30 cellular contexts compared by ENCODE assay signal in genomic region chr2:135790423-135790822, GRCh38. TPM values are rescaled to one million over a fixed set of nuclear protein-coding genes. Genes with fewer than 3 reads are reported as not detected.
A peak's percentile ranks its signal among the peaks of the same experiment; 100 is the strongest.
DNase-seq lines count a peak whose midpoint lies in the region; ATAC-seq, FAIRE-seq and TF ChIP-seq lines count a peak whose summit lies in the region.
"Had no signal": no experiment of that assay in that cellular context is flagged by ENCODE, and none has a peak within 500 bp of the region (broad histone marks: within the 10 kb centered on the region; RNA-seq: fewer than 3 reads in every experiment).

No MANE protein-coding gene starts in this region.

- no peak overlapping the region for H3K14ac ChIP-seq in mesenchymal stem cell (ENCODE audit: low read length in 2 of 2)

- peak overlapping the region; percentile 27 for H2AK5ac ChIP-seq in mesenchymal stem cell (ENCODE audit: low read length, severe bottlenecking)

- no peak overlapping the region for H2BK15ac ChIP-seq in mesenchymal stem cell (ENCODE audit: low read depth, poor library complexity, severe bottlenecking)

- ATAC-seq in GM18909 (IDR thresholded peaks at IDR 0.05; ENCODE audit: poor library complexity, unreplicated experiment) (no peak), HG03432 (IDR thresholded peaks at IDR 0.05; ENCODE audit: unreplicated experiment) (no peak)
- ATAC-seq: GM12878 had no signal

- H3K9me3 Mint-ChIP-seq in chondrocyte (ENCODE audit: low read depth): peaks cover 14% of the 10 kb centered on the region
- H3K9me3 Mint-ChIP-seq: CD4-positive, alpha-beta memory T cell; CD8-positive, alpha-beta memory T cell had no signal

- WGBS in mesenchymal stem cell: 96% methylated on average over 10 of the region's 10 CpGs
- 94 to 98% (median 95%) methylated on average over 10 of the region's 10 CpGs for WGBS in small intestine, 3 donors
- 91 to 96% (median 94%) methylated on average over 10 of the region's 10 CpGs for WGBS in stomach, 5 donors

- no peak overlapping the region for H4K91ac ChIP-seq in mesenchymal stem cell (ENCODE audit: low read length)

- H3K4me3 ChIP-seq in mesenchymal stem cell (ENCODE audit: insufficient read depth in 1 of 2, low read depth in 1 of 2, low read length in 2 of 2) (no peak overlapping the region), small intestine (ENCODE audit: low read depth in 1 of 2, low read length in 2 of 2) (no peak overlapping the region), stomach (no peak overlapping the region)
- H3K4me3 ChIP-seq: BLaER1, GM12878 had no signal

- no peak for DNase-seq in chondrocyte (ENCODE audit: low spot score)
- no peak for DNase-seq in mesenchymal stem cell
- DNase-seq in small intestine: peak; percentile 1
- no peak for DNase-seq in stomach
- DNase-seq: 8988T; ACHN; BE2C; C1 segment of cervical spinal cord; CD4-positive, alpha-beta memory T cell; CD4-positive, CD25-positive, alpha-beta regulatory T cell; CD8-positive, alpha-beta memory T cell; COR-L47; DMS 273 treated with DMSO at 0.1 percent for 48 hours; DMS153; DMS53; DMS79; DND-41; EL; GDM1 had no signal

- H2BK120ac ChIP-seq in mesenchymal stem cell (ENCODE audit: low read depth, low read length): no peak overlapping the region

- FAIRE-seq in small intestine (lab: Jason Lieb, UNC): no peak
- FAIRE-seq: A204.1, GM12878, GM12892, GM18507, GM19239 had no signal

- peak overlapping the region; percentile 69 for H3K27ac Mint-ChIP-seq in chondrocyte (ENCODE audit: unreplicated experiment)
- H3K27ac Mint-ChIP-seq: CD4-positive, CD25-positive, alpha-beta regulatory T cell had no signal

- H3K9me3 ChIP-seq in mesenchymal stem cell (ENCODE audit: control insufficient read depth, low read length) (peaks cover 4% of the 10 kb centered on the region), small intestine (ENCODE audit: control insufficient read depth, low read depth) (no peaks in the 10 kb centered on the region), stomach (no peaks in the 10 kb centered on the region)
- H3K9me3 ChIP-seq: BE2C had no signal

- no peaks in the 10 kb centered on the region for H3K27me3 ChIP-seq in mesenchymal stem cell (ENCODE audit: control insufficient read depth in 1 of 2, insufficient read depth in 1 of 2, low read length in 2 of 2)
- no peaks in the 10 kb centered on the region for H3K27me3 ChIP-seq in small intestine (ENCODE audit: control insufficient read depth in 2 of 2, insufficient read depth in 2 of 2, low read length in 2 of 2)
- H3K27me3 ChIP-seq in stomach: no peaks in the 10 kb centered on the region
- H3K27me3 ChIP-seq: BE2C, BLaER1 had no signal

- H3K27ac ChIP-seq in mesenchymal stem cell (ENCODE audit: low read length, poor library complexity, severe bottlenecking) (no peak overlapping the region), small intestine (ENCODE audit: low read depth in 1 of 2, low read length in 1 of 2) (no peak overlapping the region), stomach (no peak overlapping the region)
- H3K27ac ChIP-seq: BLaER1 had no signal

- H3K4me1 Mint-ChIP-seq in chondrocyte (ENCODE audit: low read depth): peaks cover 45% of the 10 kb centered on the region

- TF ChIP-seq CTCF in chondrocyte (IDR thresholded peaks at IDR 0.05) (no peak), stomach (IDR thresholded peaks at IDR 0.05) (no peak)

- H3K18ac ChIP-seq in mesenchymal stem cell (ENCODE audit: low read depth in 1 of 2, low read length in 2 of 2): no peak overlapping the region

- peaks cover 4% of the 10 kb centered on the region for H3K79me1 ChIP-seq in mesenchymal stem cell (replicated peaks; ENCODE audit: low read length, poor library complexity, severe bottlenecking)

- H3K4me2 ChIP-seq in mesenchymal stem cell (ENCODE audit: low read length, poor library complexity, severe bottlenecking): no peak overlapping the region
- H3K4me2 ChIP-seq: BLaER1 had no signal

- no peak for TF ChIP-seq EP300 in stomach (IDR thresholded peaks at IDR 0.05)

- no peaks in the 10 kb centered on the region for H3K27me3 Mint-ChIP-seq in chondrocyte (ENCODE audit: low read depth)
- H3K27me3 Mint-ChIP-seq: CD4-positive, alpha-beta memory T cell; CD4-positive, CD25-positive, alpha-beta regulatory T cell; CD8-positive, alpha-beta memory T cell had no signal

- no peak overlapping the region for H3K4me3 Mint-ChIP-seq in chondrocyte (ENCODE audit: unreplicated experiment)
- H3K4me3 Mint-ChIP-seq: CD14-positive monocyte; CD4-positive, alpha-beta memory T cell; CD4-positive, CD25-positive, alpha-beta regulatory T cell; CD8-positive, alpha-beta memory T cell had no signal

- no peak overlapping the region for H3K4ac ChIP-seq in mesenchymal stem cell (ENCODE audit: low read depth in 1 of 2, low read length in 2 of 2)

- peaks cover 13% of the 10 kb centered on the region for H3K36me3 Mint-ChIP-seq in chondrocyte (ENCODE audit: low read depth)

- H2AFZ ChIP-seq in mesenchymal stem cell (ENCODE audit: low read depth, low read length): no peak overlapping the region

- H3K36me3 ChIP-seq in mesenchymal stem cell (ENCODE audit: control insufficient read depth in 1 of 2, insufficient read depth in 2 of 2, low read depth in 1 of 2, low read length in 2 of 2) (peaks cover 19 to 26% of the 10 kb centered on the region in 2 experiments), small intestine (ENCODE audit: control insufficient read depth in 2 of 2, insufficient read depth in 2 of 2, low read length in 2 of 2) (peaks cover 5 to 18% of the 10 kb centered on the region in 2 donors), stomach (peaks cover 0 to 37% (median 24%) of the 10 kb centered on the region in 4 donors)
- H3K36me3 ChIP-seq: BE2C had no signal

- intact Hi-C loops in stomach (cut with DNase I; ENCODE audit: low total_unique reads): no loop called here

- H2BK5ac ChIP-seq in mesenchymal stem cell (ENCODE audit: low read depth, low read length, poor library complexity, severe bottlenecking): no peak overlapping the region

- H2BK12ac ChIP-seq in mesenchymal stem cell (ENCODE audit: low read length in 2 of 2): no peak overlapping the region

- H3K9ac ChIP-seq in mesenchymal stem cell (ENCODE audit: low read length): no peak overlapping the region
- H3K9ac ChIP-seq: BLaER1 had no signal

- no peak for TF ChIP-seq POLR2A in stomach (IDR thresholded peaks at IDR 0.05)

- no peak overlapping the region for H3K23ac ChIP-seq in mesenchymal stem cell (ENCODE audit: low read length in 2 of 2)

- H4K8ac ChIP-seq in mesenchymal stem cell (ENCODE audit: low read length): no peak overlapping the region

- H3K4me1 ChIP-seq in mesenchymal stem cell (ENCODE audit: control insufficient read depth, insufficient read depth, low read depth, low read length) (peaks cover 14% of the 10 kb centered on the region), small intestine (ENCODE audit: control insufficient read depth in 2 of 2, insufficient read depth in 1 of 2, low read depth in 1 of 2, low read length in 1 of 2) (no peaks in the 10 kb centered on the region), stomach (no peaks in the 10 kb centered on the region)
- H3K4me1 ChIP-seq: BE2C had no signal

RNA-seq across cellular contexts. Expression of gene LCT, which starts 46.6 kb away (rescaled TPM):
- not detected in 3 replicates for total RNA-seq in chondrocyte
- not detected for polyA plus RNA-seq in mesenchymal stem cell (2013, experiment 1 of 2)
- not detected for polyA plus RNA-seq in mesenchymal stem cell (2013, experiment 2 of 2)
- 100 to 1,000 TPM in 1 of 3 donors, 10 to 100 TPM in 2; 37.0 to 332 (median 100.0) TPM for polyA plus RNA-seq in small intestine
- total RNA-seq in stomach: 10 to 100 TPM in 1 of 5 donors, under 1 TPM in 1, not detected in 3; 0.58 to 12.3 TPM
- polyA plus RNA-seq in stomach: not detected
- total RNA-seq: CD4-positive, CD25-positive, alpha-beta regulatory T cell; G401 had no signal
- polyA plus RNA-seq: AG04450; CD14-positive monocyte; CD4-positive, alpha-beta memory T cell; CD4-positive, CD25-positive, alpha-beta regulatory T cell; CD8-positive, alpha-beta memory T cell had no signal

RNA-seq across cellular contexts. Expression of gene UBXN4, which starts 48.8 kb away (rescaled TPM):
- total RNA-seq in chondrocyte: 72.5 to 112 TPM (median 76.4 TPM) in 3 replicates
- 70.6 TPM for polyA plus RNA-seq in mesenchymal stem cell (2013, experiment 1 of 2)
- polyA plus RNA-seq in mesenchymal stem cell (2013, experiment 2 of 2): 71.3 TPM
- 10 to 100 TPM; 40.0 to 55.0 (median 54.3) TPM for polyA plus RNA-seq in small intestine
- 100 to 1,000 TPM in 2 of 5 donors, 10 to 100 TPM in 3; 18.8 to 296 (median 79.3) TPM for total RNA-seq in stomach
- 10 to 100 TPM; 25.6 to 39.9 (median 32.8) TPM for polyA plus RNA-seq in stomach
